Comparison of ENCODE assay signal across 22 cellular contexts in genomic region chr18:23300211-23300887, GRCh38.
DNase-seq lines count a peak whose midpoint lies in the region; ATAC-seq and TF ChIP-seq lines count a peak whose summit lies in the region.
"Had no signal": no experiment of that assay in that cellular context is flagged by ENCODE, and none has a peak within 500 bp of the region (broad histone marks: within the 10 kb centered on the region; RNA-seq: fewer than 3 reads in every experiment).

No MANE protein-coding gene starts in this region.

- no peak for TF ChIP-seq POLR2A in stomach (IDR thresholded peaks at IDR 0.05)

- H3K4me1 ChIP-seq in SJCRH30, result peaks cover 12% of the 10 kb centered on the region
- peaks cover 7% of the 10 kb centered on the region for H3K4me1 ChIP-seq in hepatocyte (ENCODE audit: insufficient read depth)
- H3K4me1 ChIP-seq in stomach, result peaks cover 0 to 7% (median 3%) of the 10 kb centered on the region in 4 donors

- H3K27ac ChIP-seq in SJCRH30, result peak overlapping the region; percentile 32
- peak overlapping the region; percentile 62 for H3K27ac ChIP-seq in hepatocyte
- H3K27ac ChIP-seq in stomach, result peak overlapping the region in 3 of 5 donors; percentile 9 to 50 (median 33)
- H3K27ac ChIP-seq: SK-N-MC had no signal

- no peak for ATAC-seq in HG03439 (IDR thresholded peaks at IDR 0.05; ENCODE audit: unreplicated experiment)
- ATAC-seq: WTC11 had no signal

- WGBS in hepatocyte (ENCODE audit: low lambda C conversion rate, missing lambda C conversion rate), result 34% methylated on average over 6 of the region's 6 CpGs
- 58 to 78% (median 68%) methylated on average over 6 of the region's 6 CpGs for WGBS in stomach, 5 donors

- DNase-seq in LHCN-M2 (ENCODE audit: low read depth), result peak; percentile 57
- peak; percentile 57 to 80 for DNase-seq in SJCRH30
- peak; percentile 32 for DNase-seq in hepatocyte (ENCODE audit: low spot score)
- DNase-seq in stomach, result no peak
- no peak for DNase-seq in NCI-H510A (lab: John Stamatoyannopoulos, UW)
- DNase-seq in NCI-H1930 (lab: John Stamatoyannopoulos, UW), result no peak
- DNase-seq in 8988T, result no peak
- DNase-seq: activated CD4-positive, alpha-beta memory T cell treated with anti-CD3 and anti-CD28 coated beads, Interleukin-2, amount 10 ng/mL, durations not matched to agents 7 days and 5 days; activated naive CD4-positive, alpha-beta T cell; activated T-cell treated with anti-CD3 and anti-CD28 coated beads, Interleukin-2, amount 50 U/mL, for 1 hour; AML-193; amygdala; cerebellar nuclear complex; effector memory CD4-positive, alpha-beta T cell; H9; head of caudate nucleus; immature natural killer cell; Kasumi-1; NK-92 treated with Interleukin-12 subunit alpha and Interleukin-12 subunit beta, amount 100 ng/mL, for 24 hours had no signal

- H3K4me3 ChIP-seq in SJCRH30 (peak overlapping the region; percentile 10; the same call in 1 of the 2 replicates), hepatocyte (no peak overlapping the region), stomach (no peak overlapping the region)
- H3K4me3 ChIP-seq: SK-N-MC had no signal

- intact Hi-C loops in stomach (cut with DNase I; ENCODE audit: low total_unique reads), result no loop called here

- H4K20me1 ChIP-seq in hepatocyte (ENCODE audit: insufficient read depth, poor library complexity, severe bottlenecking), result no peaks in the 10 kb centered on the region

- TF ChIP-seq EP300 in stomach (IDR thresholded peaks at IDR 0.05), result no peak

- H3K27me3 ChIP-seq in SJCRH30 (no peaks in the 10 kb centered on the region), hepatocyte (no peaks in the 10 kb centered on the region), stomach (no peaks in the 10 kb centered on the region)

- no peaks in the 10 kb centered on the region for H3K36me3 ChIP-seq in SJCRH30
- H3K36me3 ChIP-seq in hepatocyte (replicated peaks; ENCODE audit: insufficient read depth, low read depth), result no peaks in the 10 kb centered on the region
- peaks cover 0 to 12% (median 9%) of the 10 kb centered on the region in 4 donors for H3K36me3 ChIP-seq in stomach

- no peaks in the 10 kb centered on the region for H3K9me2 ChIP-seq in hepatocyte (replicated peaks; ENCODE audit: insufficient read depth)

- no peaks in the 10 kb centered on the region for H3K79me2 ChIP-seq in hepatocyte

- TF ChIP-seq CTCF in hepatocyte (IDR thresholded peaks at IDR 0.05; ENCODE audit: poor library complexity) (no peak), stomach (IDR thresholded peaks at IDR 0.05) (no peak)

- no peak overlapping the region for H2AFZ ChIP-seq in hepatocyte

- peak overlapping the region; percentile 60 for H3K4me2 ChIP-seq in hepatocyte

- no peaks in the 10 kb centered on the region for H3K9me3 ChIP-seq in SJCRH30 (replicated peaks)
- H3K9me3 ChIP-seq in hepatocyte (ENCODE audit: low read depth), result no peaks in the 10 kb centered on the region
- no peaks in the 10 kb centered on the region for H3K9me3 ChIP-seq in stomach

Comparison
In these comparisons a context has a peak if more than half of its experiments do, and no peak if none do; other contexts are left out.
1. DNase-seq: peak in LHCN-M2 (single experiment), SJCRH30 (2 of 2) and hepatocyte (single experiment); none in stomach (single experiment), NCI-H510A (single experiment), NCI-H1930 (0 of 2) and 8988T (single experiment).
2. Peak in every context shown above with its lines, with median percentiles within 50 percentile points of each other: H3K27ac ChIP-seq.